ENCODE assay signal across 10 cellular contexts in the genomic region with DNA sequence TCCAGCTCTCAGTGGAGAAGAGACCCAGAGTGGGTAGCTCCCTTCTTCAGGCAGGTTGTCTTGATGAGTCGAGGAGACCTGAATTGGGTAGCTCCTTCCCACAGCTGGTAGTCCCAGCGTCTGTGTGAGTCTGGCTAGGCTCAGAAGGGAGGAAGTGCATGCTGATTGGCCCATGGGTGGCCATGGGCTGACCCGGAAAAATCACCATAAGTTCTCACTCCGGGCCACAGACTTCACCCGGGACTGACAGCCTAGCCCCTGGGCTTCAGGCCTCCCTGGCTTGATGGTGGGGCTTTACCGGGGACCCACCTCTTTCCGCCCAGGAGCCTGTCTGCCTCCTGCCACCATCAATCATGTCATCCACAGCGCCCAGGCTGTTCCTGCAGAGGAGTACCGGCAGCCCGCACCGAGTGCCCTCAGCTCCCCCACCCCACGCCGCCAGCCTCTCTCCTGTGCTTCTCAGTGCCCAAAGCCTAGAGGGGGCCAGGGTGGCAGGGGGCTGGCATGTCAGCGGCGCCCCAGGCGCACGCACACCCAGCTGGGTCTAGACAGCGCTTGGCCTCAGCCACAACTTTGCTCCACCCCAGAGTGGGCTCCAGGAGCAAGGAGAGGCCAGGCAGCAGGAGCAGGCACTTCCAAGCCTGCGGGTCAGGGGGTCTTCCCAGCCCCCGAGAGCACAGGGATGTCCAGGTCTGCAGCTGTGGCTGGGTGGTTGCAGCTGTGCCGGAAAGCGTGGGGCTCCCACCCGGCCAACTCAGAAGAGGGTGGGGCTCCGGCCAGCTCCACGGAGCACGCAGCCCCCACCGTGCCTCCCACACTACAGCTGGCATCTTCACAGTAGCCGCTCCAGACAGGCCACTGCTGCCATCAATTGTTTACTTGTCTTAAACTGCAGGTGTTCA. TPM values are rescaled to one million over a fixed set of nuclear protein-coding genes. Genes with fewer than 3 reads are reported as not detected.
A peak's percentile ranks its signal among the peaks of the same experiment; 100 is the strongest.
DNase-seq lines count a peak whose midpoint lies in the region; ATAC-seq and TF ChIP-seq lines count a peak whose summit lies in the region.
"Had no signal": no experiment of that assay in that cellular context is flagged by ENCODE, and none has a peak within 500 bp of the region (broad histone marks: within the 10 kb centered on the region; RNA-seq: fewer than 3 reads in every experiment).

No MANE protein-coding gene starts in this region.

- no peak overlapping the region for H3K4me3 ChIP-seq in mucosa of descending colon
- H3K4me3 ChIP-seq: smooth muscle cell had no signal

- peak overlapping the region; percentile 34 for H3K4me3 Mint-ChIP-seq in T-helper 2 cell treated with Interferon-gamma antibody and Interleukin-4, amounts not matched to agents 5 μg/mL and 100 μg/mL, for 36 hours

- H3K36me3 Mint-ChIP-seq in T-helper 2 cell treated with Interferon-gamma antibody and Interleukin-4, amounts not matched to agents 5 μg/mL and 100 μg/mL, for 36 hours (ENCODE audit: low read depth): no peaks in the 10 kb centered on the region

- H3K27me3 Mint-ChIP-seq in T-helper 2 cell treated with Interferon-gamma antibody and Interleukin-4, amounts not matched to agents 5 μg/mL and 100 μg/mL, for 36 hours (ENCODE audit: low read depth): no peaks in the 10 kb centered on the region

- H3K27ac Mint-ChIP-seq in T-helper 2 cell treated with Interferon-gamma antibody and Interleukin-4, amounts not matched to agents 5 μg/mL and 100 μg/mL, for 36 hours: no peak overlapping the region

- no peak for TF ChIP-seq CTCF in mucosa of descending colon (IDR thresholded peaks at IDR 0.05)

- no peaks in the 10 kb centered on the region for H3K9me3 ChIP-seq in mucosa of descending colon

- intact Hi-C loops in mucosa of descending colon (cut with DNase I, micrococcal nuclease): no loop called here

- no peaks in the 10 kb centered on the region for H3K36me3 ChIP-seq in mucosa of descending colon (ENCODE audit: low read depth)

- H3K4me1 Mint-ChIP-seq in T-helper 2 cell treated with Interferon-gamma antibody and Interleukin-4, amounts not matched to agents 5 μg/mL and 100 μg/mL, for 36 hours (ENCODE audit: low read depth): no peaks in the 10 kb centered on the region

- H3K4me1 ChIP-seq in mucosa of descending colon (ENCODE audit: low read depth): no peaks in the 10 kb centered on the region

- DNase-seq in DMS53 treated with DMSO at 0.1 percent for 48 hours (lab: John Stamatoyannopoulos, UW; ENCODE audit: unreplicated experiment): peak; percentile 73
- no peak for DNase-seq in T-helper 2 cell treated with Interferon-gamma antibody and Interleukin-4, amounts not matched to agents 5 μg/mL and 100 μg/mL, for 36 hours (ENCODE audit: low spot score)
- no peak for DNase-seq in mucosa of descending colon
- no peak for DNase-seq in HUDEP-2 (lab: John Stamatoyannopoulos, UW; ENCODE audit: unreplicated experiment in 76 of 76)
- no peak for DNase-seq in DMS79 treated with DMSO at 0.1 percent for 48 hours (lab: John Stamatoyannopoulos, UW)
- no peak for DNase-seq in NCI-H526 treated with DMSO at 0.1 percent for 48 hours (lab: John Stamatoyannopoulos, UW)
- DNase-seq: NCI-H1694 treated with DMSO at 0.1 percent for 48 hours had no signal

- ATAC-seq in GM21717 (IDR thresholded peaks at IDR 0.05; ENCODE audit: unreplicated experiment) (peak; percentile 59), mucosa of descending colon (peak; percentile 46), HG03354 (IDR thresholded peaks at IDR 0.05; ENCODE audit: poor library complexity, severe bottlenecking, unreplicated experiment) (no peak)

- no peaks in the 10 kb centered on the region for H3K9me3 Mint-ChIP-seq in T-helper 2 cell treated with Interferon-gamma antibody and Interleukin-4, amounts not matched to agents 5 μg/mL and 100 μg/mL, for 36 hours

RNA-seq across cellular contexts. Expression of a gene that starts 16.1 kb away (rescaled TPM):
- 100 to 1,000 TPM; 267 to 574 (median 449) TPM for total RNA-seq in mucosa of descending colon

RNA-seq across cellular contexts. Expression of a gene that starts 23.8 kb away (rescaled TPM):
- total RNA-seq in mucosa of descending colon: 10 to 100 TPM; 15.6 to 30.3 (median 22.8) TPM
